Comparison of ENCODE assay signal across 25 cellular contexts in genomic region chr4:11421116-11421515, GRCh38.
"Had no signal": no experiment of that assay in that cellular context is flagged by ENCODE, and none has a peak within 500 bp of the region (broad histone marks: within the 10 kb centered on the region; RNA-seq: fewer than 3 reads in every experiment).

No MANE protein-coding gene starts in this region.

- H3K36me3 Mint-ChIP-seq: activated naive CD8-positive, alpha-beta T cell had no signal

- H3K27me3 ChIP-seq: adrenal gland, upper lobe of right lung had no signal

- H3K27me3 Mint-ChIP-seq: activated naive CD8-positive, alpha-beta T cell had no signal

- ATAC-seq: left lobe of liver, sciatic nerve, upper lobe of right lung, WTC11 had no signal

- H3K9ac ChIP-seq: neural progenitor cell had no signal

- H3K4me3 Mint-ChIP-seq: activated naive CD8-positive, alpha-beta T cell; activated T-cell treated with anti-CD3 and anti-CD28 coated beads, Interleukin-2, amount 50 U/mL, for 24 hours; neural progenitor cell; T-helper 1 cell treated with Interleukin-12 subunit alpha and Interleukin-12 subunit beta and Interleukin-4 antibody, amounts not matched to agents 30 μg/mL and 1 μg/mL, for 36 hours; WTC11 had no signal

- DNase-seq: activated CD4-positive, alpha-beta T cell treated with anti-CD3 and anti-CD28 coated beads, Interleukin-2, amount 50 U/mL, for 4 hours; activated CD8-positive, alpha-beta memory T cell treated with anti-CD3 and anti-CD28 coated beads for 24 hours; activated CD8-positive, alpha-beta memory T cell treated with anti-CD3 and anti-CD28 coated beads, Interleukin-2, amount 50 U/mL, for 4 hours; activated naive CD4-positive, alpha-beta T cell; activated T-cell treated with anti-CD3 and anti-CD28 coated beads, Interleukin-2, amount 50 U/mL, for 24 hours; adrenal gland; cerebellar nuclear complex; cortex of kidney; foreskin fibroblast; kidney; mucosa of descending colon; posterior cingulate gyrus; small intestine; stimulated activated CD4-positive, alpha-beta T cell treated with anti-CD3 and anti-CD28 coated beads, Interleukin-15, amount 100 ng/mL, for 24 hours; stimulated activated naive CD4-positive, alpha-beta T cell; T1000; upper lobe of right lung had no signal

- H3K27ac ChIP-seq: adrenal gland, neural progenitor cell, upper lobe of right lung had no signal

- H3K4me3 ChIP-seq: adrenal gland, lung, mucosa of descending colon, neural progenitor cell, upper lobe of right lung had no signal

- H3K27ac Mint-ChIP-seq: activated naive CD8-positive, alpha-beta T cell; activated T-cell treated with anti-CD3 and anti-CD28 coated beads, Interleukin-2, amount 50 U/mL, for 24 hours; activated T-helper 2 cell treated with anti-CD3 and anti-CD28 coated beads, Interferon-gamma antibody, Interleukin-2, Interleukin-4, amounts not matched to agents 10 μg/mL and 5 μg/mL and 100 μg/mL, durations not matched to agents 14 hours and 24 hours and 36 hours; neural progenitor cell; T-helper 1 cell treated with Interleukin-12 subunit alpha and Interleukin-12 subunit beta and Interleukin-4 antibody, amounts not matched to agents 30 μg/mL and 1 μg/mL, for 36 hours; WTC11 had no signal

- H3K36me3 ChIP-seq: adrenal gland, neural progenitor cell, upper lobe of right lung had no signal

- H3K9me3 ChIP-seq: adrenal gland, mucosa of descending colon, upper lobe of right lung had no signal

- H3K9me3 Mint-ChIP-seq: activated T-cell treated with anti-CD3 and anti-CD28 coated beads, Interleukin-2, amount 50 U/mL, for 24 hours; activated T-helper 2 cell treated with anti-CD3 and anti-CD28 coated beads, Interferon-gamma antibody, Interleukin-2, Interleukin-4, amounts not matched to agents 10 μg/mL and 5 μg/mL and 100 μg/mL, durations not matched to agents 14 hours and 24 hours and 36 hours; neural progenitor cell; T-helper 1 cell treated with Interleukin-12 subunit alpha and Interleukin-12 subunit beta and Interleukin-4 antibody, amounts not matched to agents 30 μg/mL and 1 μg/mL, for 36 hours had no signal

- H3K4me1 ChIP-seq: upper lobe of right lung had no signal
